ENCODE assay signal across 1 cellular context in genomic region chr18:58952871-58953270, GRCh38.
TF ChIP-seq lines count a peak whose summit lies in the region.

No MANE protein-coding gene starts in this region.

TF ChIP-seq in HepG2, 621 proteins besides CTCF, POLR2A, EP300 and RAD21 (continued from another document):
- TF ChIP-seq, protein P1, sequence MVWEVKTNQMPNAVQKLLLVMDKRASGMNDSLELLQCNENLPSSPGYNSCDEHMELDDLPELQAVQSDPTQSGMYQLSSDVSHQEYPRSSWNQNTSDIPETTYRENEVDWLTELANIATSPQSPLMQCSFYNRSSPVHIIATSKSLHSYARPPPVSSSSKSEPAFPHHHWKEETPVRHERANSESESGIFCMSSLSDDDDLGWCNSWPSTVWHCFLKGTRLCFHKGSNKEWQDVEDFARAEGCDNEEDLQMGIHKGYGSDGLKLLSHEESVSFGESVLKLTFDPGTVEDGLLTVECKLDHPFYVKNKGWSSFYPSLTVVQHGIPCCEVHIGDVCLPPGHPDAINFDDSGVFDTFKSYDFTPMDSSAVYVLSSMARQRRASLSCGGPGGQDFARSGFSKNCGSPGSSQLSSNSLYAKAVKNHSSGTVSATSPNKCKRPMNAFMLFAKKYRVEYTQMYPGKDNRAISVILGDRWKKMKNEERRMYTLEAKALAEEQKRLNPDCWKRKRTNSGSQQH (CRISPR knock-in tag; IDR thresholded peaks at IDR 0.05; ENCODE audit: low read depth) = no peak
- TF ChIP-seq SRSF1 (optimal IDR thresholded peaks at IDR 0.05; ENCODE audit: low read depth, low read length) (no peak), TOE1 (CRISPR knock-in tag; IDR thresholded peaks at IDR 0.05) (no peak), REXO4 (CRISPR knock-in tag; IDR thresholded peaks at IDR 0.05; ENCODE audit: borderline replicate concordance) (no peak), ZSCAN30 (CRISPR knock-in tag; IDR thresholded peaks at IDR 0.05) (no peak), KLF11 (CRISPR knock-in tag; IDR thresholded peaks at IDR 0.05) (no peak), ONECUT2 (CRISPR knock-in tag; IDR thresholded peaks at IDR 0.05) (peak; percentile 67; the same call in 1 of the 2 replicates), GATAD2A (CRISPR knock-in tag; IDR thresholded peaks at IDR 0.05) (peak; percentile 46; the same call in 1 of the 2 replicates), ARNT (IDR thresholded peaks at IDR 0.05) (no peak), ZNF547 (CRISPR knock-in tag; IDR thresholded peaks at IDR 0.05) (no peak), PAX8 (CRISPR knock-in tag; IDR thresholded peaks at IDR 0.05; ENCODE audit: borderline replicate concordance) (no peak)
- TF ChIP-seq, protein P2, sequence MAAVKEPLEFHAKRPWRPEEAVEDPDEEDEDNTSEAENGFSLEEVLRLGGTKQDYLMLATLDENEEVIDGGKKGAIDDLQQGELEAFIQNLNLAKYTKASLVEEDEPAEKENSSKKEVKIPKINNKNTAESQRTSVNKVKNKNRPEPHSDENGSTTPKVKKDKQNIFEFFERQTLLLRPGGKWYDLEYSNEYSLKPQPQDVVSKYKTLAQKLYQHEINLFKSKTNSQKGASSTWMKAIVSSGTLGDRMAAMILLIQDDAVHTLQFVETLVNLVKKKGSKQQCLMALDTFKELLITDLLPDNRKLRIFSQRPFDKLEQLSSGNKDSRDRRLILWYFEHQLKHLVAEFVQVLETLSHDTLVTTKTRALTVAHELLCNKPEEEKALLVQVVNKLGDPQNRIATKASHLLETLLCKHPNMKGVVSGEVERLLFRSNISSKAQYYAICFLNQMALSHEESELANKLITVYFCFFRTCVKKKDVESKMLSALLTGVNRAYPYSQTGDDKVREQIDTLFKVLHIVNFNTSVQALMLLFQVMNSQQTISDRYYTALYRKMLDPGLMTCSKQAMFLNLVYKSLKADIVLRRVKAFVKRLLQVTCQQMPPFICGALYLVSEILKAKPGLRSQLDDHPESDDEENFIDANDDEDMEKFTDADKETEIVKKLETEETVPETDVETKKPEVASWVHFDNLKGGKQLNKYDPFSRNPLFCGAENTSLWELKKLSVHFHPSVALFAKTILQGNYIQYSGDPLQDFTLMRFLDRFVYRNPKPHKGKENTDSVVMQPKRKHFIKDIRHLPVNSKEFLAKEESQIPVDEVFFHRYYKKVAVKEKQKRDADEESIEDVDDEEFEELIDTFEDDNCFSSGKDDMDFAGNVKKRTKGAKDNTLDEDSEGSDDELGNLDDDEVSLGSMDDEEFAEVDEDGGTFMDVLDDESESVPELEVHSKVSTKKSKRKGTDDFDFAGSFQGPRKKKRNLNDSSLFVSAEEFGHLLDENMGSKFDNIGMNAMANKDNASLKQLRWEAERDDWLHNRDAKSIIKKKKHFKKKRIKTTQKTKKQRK (IDR thresholded peaks at IDR 0.05; ENCODE audit: low read length) = no peak
- TF ChIP-seq, protein P3, sequence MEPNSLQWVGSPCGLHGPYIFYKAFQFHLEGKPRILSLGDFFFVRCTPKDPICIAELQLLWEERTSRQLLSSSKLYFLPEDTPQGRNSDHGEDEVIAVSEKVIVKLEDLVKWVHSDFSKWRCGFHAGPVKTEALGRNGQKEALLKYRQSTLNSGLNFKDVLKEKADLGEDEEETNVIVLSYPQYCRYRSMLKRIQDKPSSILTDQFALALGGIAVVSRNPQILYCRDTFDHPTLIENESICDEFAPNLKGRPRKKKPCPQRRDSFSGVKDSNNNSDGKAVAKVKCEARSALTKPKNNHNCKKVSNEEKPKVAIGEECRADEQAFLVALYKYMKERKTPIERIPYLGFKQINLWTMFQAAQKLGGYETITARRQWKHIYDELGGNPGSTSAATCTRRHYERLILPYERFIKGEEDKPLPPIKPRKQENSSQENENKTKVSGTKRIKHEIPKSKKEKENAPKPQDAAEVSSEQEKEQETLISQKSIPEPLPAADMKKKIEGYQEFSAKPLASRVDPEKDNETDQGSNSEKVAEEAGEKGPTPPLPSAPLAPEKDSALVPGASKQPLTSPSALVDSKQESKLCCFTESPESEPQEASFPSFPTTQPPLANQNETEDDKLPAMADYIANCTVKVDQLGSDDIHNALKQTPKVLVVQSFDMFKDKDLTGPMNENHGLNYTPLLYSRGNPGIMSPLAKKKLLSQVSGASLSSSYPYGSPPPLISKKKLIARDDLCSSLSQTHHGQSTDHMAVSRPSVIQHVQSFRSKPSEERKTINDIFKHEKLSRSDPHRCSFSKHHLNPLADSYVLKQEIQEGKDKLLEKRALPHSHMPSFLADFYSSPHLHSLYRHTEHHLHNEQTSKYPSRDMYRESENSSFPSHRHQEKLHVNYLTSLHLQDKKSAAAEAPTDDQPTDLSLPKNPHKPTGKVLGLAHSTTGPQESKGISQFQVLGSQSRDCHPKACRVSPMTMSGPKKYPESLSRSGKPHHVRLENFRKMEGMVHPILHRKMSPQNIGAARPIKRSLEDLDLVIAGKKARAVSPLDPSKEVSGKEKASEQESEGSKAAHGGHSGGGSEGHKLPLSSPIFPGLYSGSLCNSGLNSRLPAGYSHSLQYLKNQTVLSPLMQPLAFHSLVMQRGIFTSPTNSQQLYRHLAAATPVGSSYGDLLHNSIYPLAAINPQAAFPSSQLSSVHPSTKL (CRISPR knock-in tag; IDR thresholded peaks at IDR 0.05) = peak; percentile 50; the same call in 1 of the 2 replicates
- TF ChIP-seq, protein P4, sequence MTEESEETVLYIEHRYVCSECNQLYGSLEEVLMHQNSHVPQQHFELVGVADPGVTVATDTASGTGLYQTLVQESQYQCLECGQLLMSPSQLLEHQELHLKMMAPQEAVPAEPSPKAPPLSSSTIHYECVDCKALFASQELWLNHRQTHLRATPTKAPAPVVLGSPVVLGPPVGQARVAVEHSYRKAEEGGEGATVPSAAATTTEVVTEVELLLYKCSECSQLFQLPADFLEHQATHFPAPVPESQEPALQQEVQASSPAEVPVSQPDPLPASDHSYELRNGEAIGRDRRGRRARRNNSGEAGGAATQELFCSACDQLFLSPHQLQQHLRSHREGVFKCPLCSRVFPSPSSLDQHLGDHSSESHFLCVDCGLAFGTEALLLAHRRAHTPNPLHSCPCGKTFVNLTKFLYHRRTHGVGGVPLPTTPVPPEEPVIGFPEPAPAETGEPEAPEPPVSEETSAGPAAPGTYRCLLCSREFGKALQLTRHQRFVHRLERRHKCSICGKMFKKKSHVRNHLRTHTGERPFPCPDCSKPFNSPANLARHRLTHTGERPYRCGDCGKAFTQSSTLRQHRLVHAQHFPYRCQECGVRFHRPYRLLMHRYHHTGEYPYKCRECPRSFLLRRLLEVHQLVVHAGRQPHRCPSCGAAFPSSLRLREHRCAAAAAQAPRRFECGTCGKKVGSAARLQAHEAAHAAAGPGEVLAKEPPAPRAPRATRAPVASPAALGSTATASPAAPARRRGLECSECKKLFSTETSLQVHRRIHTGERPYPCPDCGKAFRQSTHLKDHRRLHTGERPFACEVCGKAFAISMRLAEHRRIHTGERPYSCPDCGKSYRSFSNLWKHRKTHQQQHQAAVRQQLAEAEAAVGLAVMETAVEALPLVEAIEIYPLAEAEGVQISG (CRISPR knock-in tag; IDR thresholded peaks at IDR 0.05) = no peak
